ENCODE assay signal across 24 cellular contexts in the genomic region with DNA sequence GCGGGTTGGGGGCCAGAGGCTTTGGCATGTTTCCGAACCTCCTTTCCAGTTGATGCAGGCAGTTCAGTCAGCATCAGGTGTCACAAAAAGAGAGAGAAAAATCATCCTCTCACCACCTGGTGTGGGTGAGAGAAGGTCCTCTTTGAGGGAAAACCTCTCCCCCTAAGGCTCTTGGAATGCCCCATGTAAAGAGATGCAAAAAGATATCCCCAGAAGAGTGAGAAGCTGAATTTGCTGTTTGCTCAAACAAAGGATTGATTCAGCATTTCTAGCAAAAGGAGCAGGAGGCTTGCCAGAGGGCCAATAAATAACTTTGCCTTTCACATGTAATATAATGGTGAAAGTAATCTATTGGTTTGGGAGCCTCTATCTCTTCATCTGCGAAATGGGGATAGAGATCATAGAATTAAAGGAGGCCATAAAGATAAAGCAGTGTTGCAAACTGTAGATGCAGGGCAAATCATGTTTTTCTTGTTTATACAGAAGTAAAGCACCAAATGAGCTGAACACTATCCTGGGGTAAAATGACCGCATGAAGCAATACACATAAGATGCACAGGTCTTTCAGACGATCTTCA.
"Had no signal": no experiment of that assay in that cellular context is flagged by ENCODE, and none has a peak within 500 bp of the region (broad histone marks: within the 10 kb centered on the region; RNA-seq: fewer than 3 reads in every experiment).

No MANE protein-coding gene starts in this region.

- H3K4me3 Mint-ChIP-seq: activated B cell treated with CpG ODN at 0.5 μM for 24 hours; activated CD4-positive, alpha-beta T cell treated with anti-CD3 and anti-CD28 coated beads for 36 hours; activated naive CD4-positive, alpha-beta T cell treated with anti-CD3 and anti-CD28 coated beads, Interleukin-2, amount 10 ng/mL, durations not matched to agents 7 days and 5 days; activated T-cell treated with anti-CD3 and anti-CD28 coated beads, Interleukin-2, amount 50 U/mL, for 4 hours; mesothelial cell of epicardium; natural killer cell; T-helper 1 cell treated with Interleukin-12 subunit alpha and Interleukin-12 subunit beta and Interleukin-4 antibody, amounts not matched to agents 30 μg/mL and 1 μg/mL, for 36 hours had no signal

- H3K4me1 Mint-ChIP-seq: activated B cell treated with CpG ODN at 0.5 μM for 24 hours; activated CD4-positive, alpha-beta T cell treated with anti-CD3 and anti-CD28 coated beads for 36 hours; activated naive CD4-positive, alpha-beta T cell treated with anti-CD3 and anti-CD28 coated beads, Interleukin-2, amount 10 ng/mL, durations not matched to agents 7 days and 5 days; mesothelial cell of epicardium; natural killer cell had no signal

- H3K9me3 ChIP-seq: esophagus squamous epithelium, gastroesophageal sphincter, ovary, prostate gland, spleen, upper lobe of left lung had no signal

- H3K27me3 ChIP-seq: esophagus squamous epithelium, gastroesophageal sphincter, ovary, spleen, upper lobe of left lung had no signal

- H3K36me3 ChIP-seq: esophagus squamous epithelium, gastroesophageal sphincter, left ventricle myocardium inferior, ovary, prostate gland, spleen, upper lobe of left lung had no signal

- H3K27ac ChIP-seq: coronary artery, esophagus squamous epithelium, gastroesophageal sphincter, left ventricle myocardium inferior, ovary, prostate gland, spleen, upper lobe of left lung had no signal

- ATAC-seq: activated CD4-positive, alpha-beta T cell treated with anti-CD3 and anti-CD28 coated beads for 36 hours; activated T-cell treated with anti-CD3 and anti-CD28 coated beads, Interleukin-2, amount 50 U/mL, for 4 hours; gastroesophageal sphincter had no signal

- H3K4me3 ChIP-seq: coronary artery, esophagus squamous epithelium, gastroesophageal sphincter, left ventricle myocardium inferior, ovary, prostate gland, spleen, upper lobe of left lung had no signal

- DNase-seq: activated B cell treated with CpG ODN at 0.5 μM for 24 hours; activated CD4-positive, alpha-beta T cell treated with anti-CD3 and anti-CD28 coated beads for 36 hours; activated CD4-positive, alpha-beta T cell treated with anti-CD3 and anti-CD28 coated beads, Interleukin-2, amount 50 U/mL, for 4 hours; activated CD8-positive, alpha-beta memory T cell treated with anti-CD3 and anti-CD28 coated beads, Interleukin-2, amount 50 U/mL, for 48 hours; activated naive CD4-positive, alpha-beta T cell treated with anti-CD3 and anti-CD28 coated beads, Interleukin-2, amount 10 ng/mL, durations not matched to agents 7 days and 5 days; activated T-cell treated with anti-CD3 and anti-CD28 coated beads, Interleukin-2, amount 50 U/mL, for 4 hours; amygdala; cerebellar nuclear complex; esophagus squamous epithelium; head of caudate nucleus; hypothalamus; left ventricle myocardium inferior; natural killer cell; ovary; spleen; stimulated activated CD4-positive, alpha-beta T cell treated with anti-CD3 and anti-CD28 coated beads, Interleukin-4, amount 100 ng/mL, for 1 hour; stimulated activated naive CD4-positive, alpha-beta T cell treated with Interleukin-2 at 50 U/mL for 16 hours; T1000; upper lobe of left lung had no signal

- H3K27ac Mint-ChIP-seq: activated B cell treated with CpG ODN at 0.5 μM for 24 hours; activated CD4-positive, alpha-beta T cell treated with anti-CD3 and anti-CD28 coated beads for 36 hours; activated naive CD4-positive, alpha-beta T cell treated with anti-CD3 and anti-CD28 coated beads, Interleukin-2, amount 10 ng/mL, durations not matched to agents 7 days and 5 days; mesothelial cell of epicardium; natural killer cell; T-helper 1 cell treated with Interleukin-12 subunit alpha and Interleukin-12 subunit beta and Interleukin-4 antibody, amounts not matched to agents 30 μg/mL and 1 μg/mL, for 36 hours had no signal

- H3K9me3 Mint-ChIP-seq: activated B cell treated with CpG ODN at 0.5 μM for 24 hours; activated naive CD4-positive, alpha-beta T cell treated with anti-CD3 and anti-CD28 coated beads, Interleukin-2, amount 10 ng/mL, durations not matched to agents 7 days and 5 days; activated T-cell treated with anti-CD3 and anti-CD28 coated beads, Interleukin-2, amount 50 U/mL, for 4 hours; mesothelial cell of epicardium; natural killer cell; T-helper 1 cell treated with Interleukin-12 subunit alpha and Interleukin-12 subunit beta and Interleukin-4 antibody, amounts not matched to agents 30 μg/mL and 1 μg/mL, for 36 hours had no signal

- H3K4me1 ChIP-seq: esophagus squamous epithelium, gastroesophageal sphincter, left ventricle myocardium inferior, prostate gland, spleen, upper lobe of left lung had no signal

- H3K36me3 Mint-ChIP-seq: activated naive CD4-positive, alpha-beta T cell treated with anti-CD3 and anti-CD28 coated beads, Interleukin-2, amount 10 ng/mL, durations not matched to agents 7 days and 5 days; mesothelial cell of epicardium; natural killer cell had no signal

- H3K27me3 Mint-ChIP-seq: activated B cell treated with CpG ODN at 0.5 μM for 24 hours; activated CD4-positive, alpha-beta T cell treated with anti-CD3 and anti-CD28 coated beads for 36 hours; activated naive CD4-positive, alpha-beta T cell treated with anti-CD3 and anti-CD28 coated beads, Interleukin-2, amount 10 ng/mL, durations not matched to agents 7 days and 5 days had no signal
